ENCODE assay signal across 25 cellular contexts in the genomic region with DNA sequence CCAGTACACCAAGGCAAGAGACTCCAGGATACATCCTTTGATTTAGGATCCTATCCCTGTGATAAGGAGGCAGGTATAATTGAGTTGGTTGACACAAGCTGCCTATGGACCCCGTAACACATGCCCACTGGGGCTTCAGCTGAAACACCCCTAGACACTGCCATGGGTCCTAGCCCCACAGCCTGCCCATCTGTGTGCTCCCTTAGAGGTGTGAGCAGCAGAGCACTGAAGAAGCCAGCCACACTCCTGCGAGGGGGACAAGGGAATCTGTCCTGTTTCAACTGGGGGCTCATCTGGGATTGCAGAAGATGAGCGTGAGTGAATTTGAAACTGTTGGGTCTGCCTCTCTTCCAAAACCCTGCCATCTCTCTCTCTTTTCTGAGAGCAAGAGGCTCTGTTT.
"Had no signal": no experiment of that assay in that cellular context is flagged by ENCODE, and none has a peak within 500 bp of the region (broad histone marks: within the 10 kb centered on the region; RNA-seq: fewer than 3 reads in every experiment).

No MANE protein-coding gene starts in this region.

- H3K9me3 ChIP-seq: colonic mucosa, esophagus muscularis mucosa, gastrocnemius medialis had no signal

- H3K4me3 Mint-ChIP-seq: dendritic cell treated with granulocyte-macrophage colony-stimulating factor and Interleukin-4, amounts not matched to agents 40 ng/mL and 50 ng/mL, for 4 days; effector memory CD8-positive, alpha-beta T cell; endodermal cell had no signal

- H3K4me3 ChIP-seq: colonic mucosa, coronary artery, dorsolateral prefrontal cortex, esophagus muscularis mucosa, esophagus squamous epithelium, gastrocnemius medialis, gastroesophageal sphincter, heart left ventricle, heart right ventricle had no signal

- H3K27ac ChIP-seq: colonic mucosa, coronary artery, dorsolateral prefrontal cortex, epithelial cell of prostate, esophagus muscularis mucosa, esophagus squamous epithelium, foreskin keratinocyte, gastrocnemius medialis, gastroesophageal sphincter, heart left ventricle, heart right ventricle had no signal

- H3K27me3 Mint-ChIP-seq: dendritic cell treated with granulocyte-macrophage colony-stimulating factor and Interleukin-4, amounts not matched to agents 40 ng/mL and 50 ng/mL, for 4 days; effector memory CD8-positive, alpha-beta T cell had no signal

- H3K9me3 Mint-ChIP-seq: endodermal cell had no signal

- DNase-seq: colonic mucosa; cortex of kidney; dermis blood vessel endothelial cell; dorsolateral prefrontal cortex; effector CD4-positive, alpha-beta T cell; effector CD8-positive, alpha-beta T cell; effector memory CD4-positive, alpha-beta T cell; effector memory CD8-positive, alpha-beta T cell; endodermal cell; erythroblast; esophagus squamous epithelium; foreskin fibroblast; foreskin keratinocyte; foreskin melanocyte; gastrocnemius medialis; glutamatergic neuron; head of caudate nucleus; heart left ventricle; heart right ventricle had no signal

- H3K4me1 ChIP-seq: colonic mucosa, esophagus muscularis mucosa, esophagus squamous epithelium, foreskin keratinocyte, gastrocnemius medialis, gastroesophageal sphincter, heart left ventricle, heart right ventricle had no signal

- H3K36me3 ChIP-seq: colonic mucosa, esophagus muscularis mucosa, esophagus squamous epithelium, gastrocnemius medialis, gastroesophageal sphincter, heart left ventricle, heart right ventricle had no signal

- H3K27ac Mint-ChIP-seq: dendritic cell treated with granulocyte-macrophage colony-stimulating factor and Interleukin-4, amounts not matched to agents 40 ng/mL and 50 ng/mL, for 4 days; effector memory CD8-positive, alpha-beta T cell; endodermal cell had no signal

- ATAC-seq: effector memory CD8-positive, alpha-beta T cell; esophagus mucosa; foreskin keratinocyte; gastrocnemius medialis; heart left ventricle; heart right ventricle had no signal

- H3K27me3 ChIP-seq: colonic mucosa, dorsolateral prefrontal cortex, esophagus muscularis mucosa, esophagus squamous epithelium, foreskin keratinocyte, gastrocnemius medialis, gastroesophageal sphincter, heart left ventricle, heart right ventricle had no signal
